15 cellular contexts compared by ENCODE assay signal in genomic region chr4:143458966-143459365, GRCh38. TPM values are rescaled to one million over a fixed set of nuclear protein-coding genes. Genes with fewer than 3 reads are reported as not detected.
A peak's percentile ranks its signal among the peaks of the same experiment; 100 is the strongest.
DNase-seq lines count a peak whose midpoint lies in the region; ATAC-seq, FAIRE-seq and TF ChIP-seq lines count a peak whose summit lies in the region.
"Had no signal": no experiment of that assay in that cellular context is flagged by ENCODE, and none has a peak within 500 bp of the region (broad histone marks: within the 10 kb centered on the region; RNA-seq: fewer than 3 reads in every experiment).

No MANE protein-coding gene starts in this region.

- FAIRE-seq in G401.6 (lab: Jason Lieb, UNC) (peak; percentile 73), colon (lab: Jason Lieb, UNC) (peak; percentile 43), GM12892 (lab: Jason Lieb, UNC) (no peak)

- intact Hi-C loops in Right ventricle myocardium superior (cut with DNase I), result loop anchor here (10.0 kb wide), 1 partner anchor 124 kb away; the partner anchor contains the start of gene GAB1

- no peak for TF ChIP-seq POLR2A in GM12892 (IDR thresholded peaks at IDR 0.05; ENCODE audit: low read depth, low read length)

- no peak overlapping the region for H3K4me3 Mint-ChIP-seq in progenitor cell of endocrine pancreas (ENCODE audit: low read depth)
- H3K4me3 Mint-ChIP-seq: CD4-positive, alpha-beta memory T cell had no signal

- H3K4me1 Mint-ChIP-seq in progenitor cell of endocrine pancreas (ENCODE audit: low read depth), result peaks cover 18% of the 10 kb centered on the region
- H3K4me1 Mint-ChIP-seq: CD4-positive, alpha-beta memory T cell had no signal

- DNase-seq in fibroblast of villous mesenchyme (ENCODE audit: low read depth) (peak; percentile 28), GM12892 (ENCODE audit: insufficient read length) (no peak), Right ventricle myocardium superior (no peak), progenitor cell of endocrine pancreas (ENCODE audit: low spot score, unreplicated experiment) (no peak)
- DNase-seq: BE2C; CD4-positive, alpha-beta memory T cell; DMS153; DMS79 treated with DMSO at 0.1 percent for 48 hours; EL; GDM1; KBM-7 had no signal

- peaks cover 12% of the 10 kb centered on the region for H3K36me3 Mint-ChIP-seq in progenitor cell of endocrine pancreas (ENCODE audit: insufficient read depth)
- H3K36me3 Mint-ChIP-seq: CD4-positive, alpha-beta memory T cell had no signal

- H3K9me3 Mint-ChIP-seq in progenitor cell of endocrine pancreas (ENCODE audit: low read depth), result no peaks in the 10 kb centered on the region
- H3K9me3 Mint-ChIP-seq: CD4-positive, alpha-beta memory T cell had no signal

- H3K27ac Mint-ChIP-seq in progenitor cell of endocrine pancreas, result no peak overlapping the region
- H3K27ac Mint-ChIP-seq: CD4-positive, alpha-beta memory T cell had no signal

- ATAC-seq in Right ventricle myocardium superior (ENCODE audit: poor library complexity) (no peak), GM18909 (IDR thresholded peaks at IDR 0.05; ENCODE audit: poor library complexity, unreplicated experiment) (no peak)
- ATAC-seq: HCT116 had no signal

- H3K4me3 ChIP-seq in fibroblast of villous mesenchyme (ENCODE audit: low read depth, low read length), result no peak overlapping the region

- TF ChIP-seq CTCF in fibroblast of villous mesenchyme (IDR thresholded peaks at IDR 0.05; ENCODE audit: insufficient read depth, low read depth, low read length), result no peak
- TF ChIP-seq CTCF in progenitor cell of endocrine pancreas (IDR thresholded peaks at IDR 0.05; ENCODE audit: unreplicated experiment), result no peak

- H3K27me3 Mint-ChIP-seq in progenitor cell of endocrine pancreas, result no peaks in the 10 kb centered on the region

RNA-seq across cellular contexts. Expression of gene SMARCA5, which starts 54.5 kb away (rescaled TPM):
- 50.6 and 73.8 TPM in 2 replicates for total RNA-seq in fibroblast of villous mesenchyme
- polyA plus RNA-seq in GM12892 (2012; ENCODE audit: missing spikeins), result 40.8 TPM
- total RNA-seq in Right ventricle myocardium superior, result 27.9 TPM
- total RNA-seq in progenitor cell of endocrine pancreas, result 86.2 and 88.7 TPM in 2 replicates
